10 cellular contexts compared by ENCODE assay signal in genomic region chrX:85611926-85612325, GRCh38.
DNase-seq lines count a peak whose midpoint lies in the region; ATAC-seq, FAIRE-seq and TF ChIP-seq lines count a peak whose summit lies in the region.
"Had no signal": no experiment of that assay in that cellular context is flagged by ENCODE, and none has a peak within 500 bp of the region (broad histone marks: within the 10 kb centered on the region; RNA-seq: fewer than 3 reads in every experiment).

No MANE protein-coding gene starts in this region.

- TF ChIP-seq EP300 in neural cell (conservative IDR thresholded peaks at IDR 0.05; ENCODE audit: poor library complexity, severe bottlenecking) = no peak

- no peaks in the 10 kb centered on the region for H3K79me2 ChIP-seq in Loucy (ENCODE audit: insufficient read depth, low read length)
- H3K79me2 ChIP-seq in neural cell (replicated peaks; ENCODE audit: insufficient read depth, low read length) = no peaks in the 10 kb centered on the region

- H3K27me3 ChIP-seq in Loucy (ENCODE audit: insufficient read depth, low read length, poor library complexity, severe bottlenecking) (no peaks in the 10 kb centered on the region), bronchial epithelial cell (ENCODE audit: control insufficient read depth, insufficient read depth, low read length) (no peaks in the 10 kb centered on the region), neural cell (ENCODE audit: insufficient read depth, low read depth, low read length) (no peaks in the 10 kb centered on the region), tibial artery (no peaks in the 10 kb centered on the region)
- H3K27me3 ChIP-seq: right atrium auricular region had no signal

- peak; percentile 53 for TF ChIP-seq CTCF in Loucy (conservative IDR thresholded peaks at IDR 0.05; ENCODE audit: low read length)
- no peak for TF ChIP-seq CTCF in bronchial epithelial cell (IDR thresholded peaks at IDR 0.05; ENCODE audit: insufficient read depth, low read length, severe bottlenecking)
- TF ChIP-seq CTCF in neural cell (IDR thresholded peaks at IDR 0.05; ENCODE audit: poor library complexity, severe bottlenecking) = peak; percentile 64
- no peak for TF ChIP-seq CTCF in tibial artery (IDR thresholded peaks at IDR 0.05)

- H3K9me3 ChIP-seq in Loucy (ENCODE audit: insufficient read depth, low read depth, low read length) (no peaks in the 10 kb centered on the region), neural cell (ENCODE audit: low read length) (no peaks in the 10 kb centered on the region), tibial artery (no peaks in the 10 kb centered on the region)
- H3K9me3 ChIP-seq: right atrium auricular region had no signal

- H3K9ac ChIP-seq in Loucy (ENCODE audit: low read depth, low read length, poor library complexity, severe bottlenecking) (no peak overlapping the region), neural cell (ENCODE audit: low read length) (no peak overlapping the region)

- DNase-seq in ELR (ENCODE audit: low read depth) = peak; percentile 1
- DNase-seq in bronchial epithelial cell (ENCODE audit: low read depth) = peak; percentile 11
- DNase-seq in SKM-1 (lab: John Stamatoyannopoulos, UW; ENCODE audit: unreplicated experiment) = no peak
- DNase-seq in activated CD4-positive, alpha-beta T cell treated with anti-CD3 and anti-CD28 coated beads for 4 hours = no peak
- DNase-seq in tibial artery = no peak
- DNase-seq: activated T-cell treated with anti-CD3 and anti-CD28 coated beads, Interleukin-2, amount 50 U/mL, for 4 hours had no signal

- no peak overlapping the region for H3K4me3 ChIP-seq in Loucy (ENCODE audit: low read length, poor library complexity, severe bottlenecking)
- H3K4me3 ChIP-seq in bronchial epithelial cell (ENCODE audit: low read depth, low read length) = no peak overlapping the region
- no peak overlapping the region for H3K4me3 ChIP-seq in neural cell (ENCODE audit: low read length)
- no peak overlapping the region for H3K4me3 ChIP-seq in tibial artery
- H3K4me3 ChIP-seq: right atrium auricular region had no signal

- no peaks in the 10 kb centered on the region for H4K20me1 ChIP-seq in Loucy (ENCODE audit: insufficient read depth, low read length, poor library complexity, severe bottlenecking)
- no peaks in the 10 kb centered on the region for H4K20me1 ChIP-seq in neural cell (ENCODE audit: insufficient read depth)

- H3K4me1 ChIP-seq in Loucy (ENCODE audit: insufficient read depth, low read length, poor library complexity, severe bottlenecking) (no peaks in the 10 kb centered on the region), tibial artery (no peaks in the 10 kb centered on the region)
- H3K4me1 ChIP-seq: right atrium auricular region had no signal

- no peaks in the 10 kb centered on the region for H3F3A ChIP-seq in Loucy (ENCODE audit: low read depth)
- no peaks in the 10 kb centered on the region for H3F3A ChIP-seq in neural cell (ENCODE audit: insufficient read depth, low read length, poor library complexity, severe bottlenecking)

- ATAC-seq in HG03108 (IDR thresholded peaks at IDR 0.05; ENCODE audit: unreplicated experiment) = no peak
- ATAC-seq: activated T-cell treated with anti-CD3 and anti-CD28 coated beads, Interleukin-2, amount 50 U/mL, for 4 hours had no signal

- intact Hi-C loops in tibial artery (cut with DNase I; ENCODE audit: low total_unique reads) = no loop called here

- H3K36me3 ChIP-seq in Loucy (ENCODE audit: insufficient read depth, low read length) (no peaks in the 10 kb centered on the region), bronchial epithelial cell (ENCODE audit: control insufficient read depth, insufficient read depth, low read length) (no peaks in the 10 kb centered on the region), neural cell (ENCODE audit: insufficient read depth, low read length) (no peaks in the 10 kb centered on the region), tibial artery (no peaks in the 10 kb centered on the region)
- H3K36me3 ChIP-seq: right atrium auricular region had no signal

- H2AFZ ChIP-seq in Loucy (ENCODE audit: low read length) (no peak overlapping the region), neural cell (ENCODE audit: low read depth, low read length) (no peak overlapping the region)

- H3K9me2 ChIP-seq in Loucy (replicated peaks; ENCODE audit: low read depth, low read length) = no peaks in the 10 kb centered on the region
- H3K9me2 ChIP-seq in neural cell (ENCODE audit: insufficient read depth, low read length) = no peaks in the 10 kb centered on the region

- TF ChIP-seq RAD21 in neural cell (conservative IDR thresholded peaks at IDR 0.05) = peak; percentile 65

- FAIRE-seq in bronchial epithelial cell (lab: Jason Lieb, UNC) = no peak

- H3K4me2 ChIP-seq in Loucy (ENCODE audit: low read depth, low read length, poor library complexity, severe bottlenecking) = no peak overlapping the region
- no peak overlapping the region for H3K4me2 ChIP-seq in neural cell (ENCODE audit: low read length)

- H3K27ac ChIP-seq in neural cell (ENCODE audit: low read length) (no peak overlapping the region), tibial artery (no peak overlapping the region)
- H3K27ac ChIP-seq: right atrium auricular region had no signal

TF ChIP-seq in neural cell, 6 proteins besides CTCF, POLR2A, EP300 and RAD21:
- peak; percentile 60 for TF ChIP-seq SMC3 (conservative IDR thresholded peaks at IDR 0.05; ENCODE audit: poor library complexity)
- TF ChIP-seq POLR2AphosphoS5 (IDR thresholded peaks at IDR 0.05) = no peak

Comparison
In these comparisons a context has a peak if more than half of its experiments do, and no peak if none do; other contexts are left out.
1. DNase-seq: peak in ELR (single experiment) and bronchial epithelial cell (single experiment); none in SKM-1 (single experiment), activated CD4-positive, alpha-beta T cell treated with anti-CD3 and anti-CD28 coated beads for 4 hours (0 of 2) and tibial artery (0 of 2).
2. CTCF ChIP-seq: peak in Loucy (single experiment) and neural cell (single experiment); none in bronchial epithelial cell (single experiment) and tibial artery (0 of 2).